ENCODE assay signal across 8 cellular contexts in the genomic region with DNA sequence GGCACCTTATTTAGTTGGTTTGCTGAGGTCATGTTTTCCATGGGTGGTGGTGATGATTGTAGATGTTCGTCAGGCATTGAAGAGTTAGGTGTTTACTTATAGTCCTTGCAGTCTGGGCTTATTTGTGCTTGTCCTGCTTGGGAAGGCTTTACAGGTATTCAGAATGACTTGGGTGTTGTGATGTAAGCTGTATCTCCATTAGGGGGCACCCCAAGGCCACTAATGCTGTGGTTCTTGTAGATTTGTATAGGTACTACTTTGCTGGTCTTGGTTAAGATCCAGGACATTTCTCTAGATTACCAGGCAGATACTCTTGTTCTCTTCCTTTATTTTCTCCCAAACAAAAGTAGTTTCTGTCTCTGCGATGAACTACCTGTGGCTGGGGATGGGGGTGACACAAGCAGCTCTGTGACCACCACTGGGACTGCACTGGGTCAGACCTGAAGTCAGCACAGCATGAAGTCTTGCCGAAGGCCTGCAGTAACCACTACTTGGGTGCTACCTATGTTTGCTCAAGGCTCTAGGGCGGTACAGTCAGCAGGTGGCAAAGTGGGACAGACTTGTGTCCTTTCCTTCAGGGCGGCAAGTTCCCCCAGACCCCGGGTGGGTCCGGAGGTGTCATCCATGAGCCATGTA. TPM values are rescaled to one million over a fixed set of nuclear protein-coding genes. Genes with fewer than 3 reads are reported as not detected.
DNase-seq lines count a peak whose midpoint lies in the region; ATAC-seq and TF ChIP-seq lines count a peak whose summit lies in the region.

No MANE protein-coding gene starts in this region.

- no peak overlapping the region for H2BK120ac ChIP-seq in mesendoderm (ENCODE audit: low read depth, low read length)

- H3K79me1 ChIP-seq in mesendoderm (ENCODE audit: low read length), result no peaks in the 10 kb centered on the region

- no peak overlapping the region for H3K9ac ChIP-seq in mesendoderm (ENCODE audit: low read length)

- H3K4me3 ChIP-seq in HL-60 (replicated peaks; ENCODE audit: insufficient read depth, low read length), result no peak overlapping the region
- H3K4me3 ChIP-seq in mesendoderm (ENCODE audit: low read length), result no peak overlapping the region

- H3K36me3 ChIP-seq in mesendoderm (ENCODE audit: control insufficient read depth, insufficient read depth, low read length), result no peaks in the 10 kb centered on the region

- H2AK5ac ChIP-seq in mesendoderm (ENCODE audit: low read length), result no peak overlapping the region

- H3K4me1 Mint-ChIP-seq in WTC11, result peaks cover 6% of the 10 kb centered on the region
- no peaks in the 10 kb centered on the region for H3K4me1 Mint-ChIP-seq in effector memory CD8-positive, alpha-beta T cell (ENCODE audit: low read depth in 2 of 2)
- no peaks in the 10 kb centered on the region for H3K4me1 Mint-ChIP-seq in natural killer cell treated with Interleukin-12 subunit alpha and Interleukin-12 subunit beta and Interleukin-15 and Interleukin-18, amount 100 ng/mL, for 72 hours (ENCODE audit: low read depth in 2 of 2)

- no peak overlapping the region for H3K56ac ChIP-seq in mesendoderm (ENCODE audit: low read length)

- TF ChIP-seq CTCF in HL-60 (IDR thresholded peaks at IDR 0.05; ENCODE audit: insufficient read depth, low read length), result peak; percentile 50
- peak; percentile 28; the same call in 1 of the 2 replicates for TF ChIP-seq CTCF in WTC11 (IDR thresholded peaks at IDR 0.05)

- peaks cover 2% of the 10 kb centered on the region; the same call in 1 of the 2 replicates for H3K36me3 Mint-ChIP-seq in WTC11
- no peaks in the 10 kb centered on the region for H3K36me3 Mint-ChIP-seq in effector memory CD8-positive, alpha-beta T cell (ENCODE audit: insufficient read depth)
- peaks cover 9% of the 10 kb centered on the region for H3K36me3 Mint-ChIP-seq in natural killer cell treated with Interleukin-12 subunit alpha and Interleukin-12 subunit beta and Interleukin-15 and Interleukin-18, amount 100 ng/mL, for 72 hours

- no peak overlapping the region for H4K5ac ChIP-seq in mesendoderm (ENCODE audit: low read length)

- no peak overlapping the region for H3K27ac ChIP-seq in HL-60 (replicated peaks)
- no peak overlapping the region for H3K27ac ChIP-seq in mesendoderm (ENCODE audit: low read depth, low read length)

- no peak overlapping the region for H3K4me2 ChIP-seq in mesendoderm (ENCODE audit: low read length)

- no peak overlapping the region for H3K23ac ChIP-seq in mesendoderm (ENCODE audit: low read length)

- H3K27ac Mint-ChIP-seq in WTC11, result no peak overlapping the region
- no peak overlapping the region for H3K27ac Mint-ChIP-seq in effector memory CD8-positive, alpha-beta T cell
- H3K27ac Mint-ChIP-seq in natural killer cell treated with Interleukin-12 subunit alpha and Interleukin-12 subunit beta and Interleukin-15 and Interleukin-18, amount 100 ng/mL, for 72 hours, result no peak overlapping the region

- H3K4ac ChIP-seq in mesendoderm (ENCODE audit: low read depth, low read length), result no peak overlapping the region

- no peak overlapping the region for H3K18ac ChIP-seq in mesendoderm (ENCODE audit: low read length)

- no peaks in the 10 kb centered on the region for H3K27me3 Mint-ChIP-seq in WTC11 (ENCODE audit: low read depth)
- peaks cover 0 to 11% of the 10 kb centered on the region in 2 donors for H3K27me3 Mint-ChIP-seq in effector memory CD8-positive, alpha-beta T cell
- H3K27me3 Mint-ChIP-seq in natural killer cell treated with Interleukin-12 subunit alpha and Interleukin-12 subunit beta and Interleukin-15 and Interleukin-18, amount 100 ng/mL, for 72 hours, result peaks cover 20 to 40% of the 10 kb centered on the region in 2 donors

- DNase-seq in DMS53 treated with DMSO at 0.1 percent for 48 hours (lab: John Stamatoyannopoulos, UW; ENCODE audit: unreplicated experiment) (peak; percentile 11), HL-60 (ENCODE audit: low read depth in 1 of 2, low spot score in 1 of 2) (peak in 1 of 2 experiments; percentile 74), WTC11 (ENCODE audit: low spot score) (peak; percentile 69), mesendoderm (peak; percentile 82), sciatic nerve (ENCODE audit: low spot score) (no peak)
- no peak for DNase-seq in effector memory CD8-positive, alpha-beta T cell
- no peak for DNase-seq in natural killer cell treated with Interleukin-12 subunit alpha and Interleukin-12 subunit beta and Interleukin-15 and Interleukin-18, amount 100 ng/mL, for 72 hours (ENCODE audit: low spot score)

- POLR2A ChIA-PET in WTC11 (lab: Charles Lee), result interaction anchor here (2.1 kb wide), 1 partner anchor 36 kb away, joined by 7 read pairs; the partner anchor contains the start of gene FBXO33

- CTCF ChIA-PET in WTC11 (lab: Charles Lee), result interaction anchor here (0.6 to 2.4 kb wide), 9 partner anchors 11 to 275 kb away, joined by 3 to 10 read pairs (median 3); partner anchors contain the start of gene FBXO33

- H2BK5ac ChIP-seq in mesendoderm (ENCODE audit: low read length), result no peak overlapping the region

- intact Hi-C loops in sciatic nerve (cut with DNase I), result no loop called here

- no peaks in the 10 kb centered on the region for H3K4me1 ChIP-seq in mesendoderm (ENCODE audit: control insufficient read depth, low read depth, low read length)

- no peaks in the 10 kb centered on the region for H3K9me3 Mint-ChIP-seq in WTC11
- no peaks in the 10 kb centered on the region for H3K9me3 Mint-ChIP-seq in effector memory CD8-positive, alpha-beta T cell
- H3K9me3 Mint-ChIP-seq in natural killer cell treated with Interleukin-12 subunit alpha and Interleukin-12 subunit beta and Interleukin-15 and Interleukin-18, amount 100 ng/mL, for 72 hours, result no peaks in the 10 kb centered on the region

- no peak overlapping the region for H3K4me3 Mint-ChIP-seq in WTC11
- no peak overlapping the region for H3K4me3 Mint-ChIP-seq in effector memory CD8-positive, alpha-beta T cell
- H3K4me3 Mint-ChIP-seq in natural killer cell treated with Interleukin-12 subunit alpha and Interleukin-12 subunit beta and Interleukin-15 and Interleukin-18, amount 100 ng/mL, for 72 hours, result no peak overlapping the region

- H2BK15ac ChIP-seq in mesendoderm (replicated peaks; ENCODE audit: low read depth), result no peak overlapping the region

- no CpG with 5 or more reads among the region's 7 CpGs for WGBS in mesendoderm (ENCODE audit: extremely low coverage, insufficient coverage, low lambda C conversion rate)

- ATAC-seq in GM19395 (IDR thresholded peaks at IDR 0.05; ENCODE audit: unreplicated experiment), result peak; percentile 52
- ATAC-seq in WTC11, result peak; percentile 88
- no peak for ATAC-seq in effector memory CD8-positive, alpha-beta T cell (replicated peaks)
- no peak for ATAC-seq in natural killer cell treated with Interleukin-12 subunit alpha and Interleukin-12 subunit beta and Interleukin-15 and Interleukin-18, amount 100 ng/mL, for 72 hours
- ATAC-seq in sciatic nerve, result no peak

- H3K79me2 ChIP-seq in mesendoderm (ENCODE audit: control insufficient read depth, insufficient read depth, low read length), result no peaks in the 10 kb centered on the region

- peaks cover 6% of the 10 kb centered on the region for H3K27me3 ChIP-seq in HL-60 (ENCODE audit: insufficient read depth, poor library complexity, severe bottlenecking)
- no peaks in the 10 kb centered on the region for H3K27me3 ChIP-seq in mesendoderm (ENCODE audit: insufficient read depth, low read length, poor library complexity)

- H4K8ac ChIP-seq in mesendoderm (ENCODE audit: low read depth, low read length), result no peak overlapping the region

TF ChIP-seq in WTC11, 78 proteins besides CTCF, POLR2A, EP300 and RAD21 (continues in another document):
- TF ChIP-seq JAZF1 (CRISPR knock-in tag; IDR thresholded peaks at IDR 0.05) (no peak), ZNF416 (CRISPR knock-in tag; IDR thresholded peaks at IDR 0.05) (no peak), USF1 (CRISPR knock-in tag; IDR thresholded peaks at IDR 0.05) (no peak), MLX (CRISPR knock-in tag; IDR thresholded peaks at IDR 0.05) (no peak)
- TF ChIP-seq, protein P1, sequence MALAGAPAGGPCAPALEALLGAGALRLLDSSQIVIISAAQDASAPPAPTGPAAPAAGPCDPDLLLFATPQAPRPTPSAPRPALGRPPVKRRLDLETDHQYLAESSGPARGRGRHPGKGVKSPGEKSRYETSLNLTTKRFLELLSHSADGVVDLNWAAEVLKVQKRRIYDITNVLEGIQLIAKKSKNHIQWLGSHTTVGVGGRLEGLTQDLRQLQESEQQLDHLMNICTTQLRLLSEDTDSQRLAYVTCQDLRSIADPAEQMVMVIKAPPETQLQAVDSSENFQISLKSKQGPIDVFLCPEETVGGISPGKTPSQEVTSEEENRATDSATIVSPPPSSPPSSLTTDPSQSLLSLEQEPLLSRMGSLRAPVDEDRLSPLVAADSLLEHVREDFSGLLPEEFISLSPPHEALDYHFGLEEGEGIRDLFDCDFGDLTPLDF (CRISPR knock-in tag; IDR thresholded peaks at IDR 0.05), result no peak

RNA-seq across cellular contexts. Expression of gene FBXO33, which starts 35.8 kb away (rescaled TPM):
- total RNA-seq in WTC11 (2021), result 7.8 to 9.6 TPM (median 8.4 TPM) in 3 replicates
- polyA plus RNA-seq in mesendoderm (2013, experiment 1 of 2), result 9.6 TPM
- polyA plus RNA-seq in mesendoderm (2013, experiment 2 of 2), result 9.3 TPM
- 10 to 100 TPM; 16.3 to 17.9 TPM for total RNA-seq in natural killer cell treated with Interleukin-12 subunit alpha and Interleukin-12 subunit beta and Interleukin-15 and Interleukin-18, amount 100 ng/mL, for 72 hours
- 12.0 TPM for total RNA-seq in sciatic nerve

Comparison
In these comparisons a context has a peak if more than half of its experiments do, and no peak if none do; other contexts are left out.
1. DNase-seq: peak in DMS53 treated with DMSO at 0.1 percent for 48 hours (single experiment), WTC11 (single experiment) and mesendoderm (single experiment); none in effector memory CD8-positive, alpha-beta T cell (0 of 3), natural killer cell treated with Interleukin-12 subunit alpha and Interleukin-12 subunit beta and Interleukin-15 and Interleukin-18, amount 100 ng/mL, for 72 hours (single experiment) and sciatic nerve (single experiment).
2. ATAC-seq: peak in GM19395 (single experiment) and WTC11 (single experiment); none in effector memory CD8-positive, alpha-beta T cell (single experiment), natural killer cell treated with Interleukin-12 subunit alpha and Interleukin-12 subunit beta and Interleukin-15 and Interleukin-18, amount 100 ng/mL, for 72 hours (0 of 2) and sciatic nerve (single experiment).